Comparison of ENCODE assay signal across 1 cellular context in genomic region chr7:154794147-154794780, GRCh38.
TF ChIP-seq lines count a peak whose summit lies in the region.

No MANE protein-coding gene starts in this region.

TF ChIP-seq in K562, 482 proteins besides CTCF, POLR2A, EP300 and RAD21 (continued from another document):
- TF ChIP-seq, protein P1, sequence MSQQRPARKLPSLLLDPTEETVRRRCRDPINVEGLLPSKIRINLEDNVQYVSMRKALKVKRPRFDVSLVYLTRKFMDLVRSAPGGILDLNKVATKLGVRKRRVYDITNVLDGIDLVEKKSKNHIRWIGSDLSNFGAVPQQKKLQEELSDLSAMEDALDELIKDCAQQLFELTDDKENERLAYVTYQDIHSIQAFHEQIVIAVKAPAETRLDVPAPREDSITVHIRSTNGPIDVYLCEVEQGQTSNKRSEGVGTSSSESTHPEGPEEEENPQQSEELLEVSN (IDR thresholded peaks at IDR 0.05; ENCODE audit: borderline replicate concordance in 1 of 2, extremely low read depth in 1 of 2, insufficient read depth in 1 of 2, insufficient read length in 1 of 2, low read depth in 1 of 2, low read length in 1 of 2, poor library complexity in 1 of 2, severe bottlenecking in 1 of 2) = peak in 1 of 2 experiments; percentile 35
- TF ChIP-seq NFXL1 (CRISPR knock-in tag; IDR thresholded peaks at IDR 0.05) (no peak), THRAP3 (IDR thresholded peaks at IDR 0.05; ENCODE audit: borderline replicate concordance) (no peak), RBM34 (IDR thresholded peaks at IDR 0.05; ENCODE audit: borderline replicate concordance, insufficient read depth, low read length) (no peak), BACH1 (tag; IDR thresholded peaks at IDR 0.05) (no peak), SIN3A (IDR thresholded peaks at IDR 0.05; ENCODE audit: borderline replicate concordance in 2 of 2, control insufficient read depth in 1 of 2, low read depth in 2 of 2, low read length in 2 of 2) (no peak), STAT5A (IDR thresholded peaks at IDR 0.05; ENCODE audit: borderline replicate concordance, low read length) (no peak), TFAP4 (CRISPR knock-in tag; IDR thresholded peaks at IDR 0.05; ENCODE audit: borderline replicate concordance) (peak; percentile 78), XRCC5 (IDR thresholded peaks at IDR 0.05; ENCODE audit: low read depth, low read length) (no peak), ZNF740 (CRISPR knock-in tag; IDR thresholded peaks at IDR 0.05) (0 out of 2 replicates have a peak, but pooled peaks have one; percentile 46), ZNF740 (tag; IDR thresholded peaks at IDR 0.05) (no peak), DEAF1 (CRISPR knock-in tag; IDR thresholded peaks at IDR 0.05) (no peak), PHB2 (IDR thresholded peaks at IDR 0.05; ENCODE audit: low read depth) (no peak), ZFPM2 (CRISPR knock-in tag; IDR thresholded peaks at IDR 0.05) (no peak), RB1 (IDR thresholded peaks at IDR 0.05; ENCODE audit: low read depth) (0 out of 2 replicates have a peak, but pooled peaks have one; percentile 28), NFIC (IDR thresholded peaks at IDR 0.05) (no peak), ZNF668 (CRISPR knock-in tag; IDR thresholded peaks at IDR 0.05) (no peak), CTBP1 (IDR thresholded peaks at IDR 0.05; ENCODE audit: borderline replicate concordance) (no peak), SLC30A9 (CRISPR knock-in tag; IDR thresholded peaks at IDR 0.05) (no peak), ZNF239 (CRISPR knock-in tag; IDR thresholded peaks at IDR 0.05) (no peak), HES1 (IDR thresholded peaks at IDR 0.05; ENCODE audit: low read depth) (no peak), ZNF444 (CRISPR knock-in tag; IDR thresholded peaks at IDR 0.05) (no peak), ZNF175 (CRISPR knock-in tag; IDR thresholded peaks at IDR 0.05; ENCODE audit: low read depth) (no peak), ELF4 (CRISPR knock-in tag; IDR thresholded peaks at IDR 0.05) (no peak), ZNF253 (CRISPR knock-in tag; conservative IDR thresholded peaks at IDR 0.05) (no peak), HMG20A (CRISPR knock-in tag; conservative IDR thresholded peaks at IDR 0.05) (no peak), CREB3L1 (IDR thresholded peaks at IDR 0.05; ENCODE audit: borderline replicate concordance, low read depth) (no peak), DNMT1 (IDR thresholded peaks at IDR 0.05) (no peak), ZBTB1 (CRISPR knock-in tag; IDR thresholded peaks at IDR 0.05; ENCODE audit: borderline replicate concordance, low read depth) (no peak), MED1 (CRISPR knock-in tag; IDR thresholded peaks at IDR 0.05; ENCODE audit: borderline replicate concordance) (no peak), ZNF764 (CRISPR knock-in tag; IDR thresholded peaks at IDR 0.05; ENCODE audit: low read depth) (no peak), ZNF551 (CRISPR knock-in tag; IDR thresholded peaks at IDR 0.05) (no peak), TEAD1 (CRISPR knock-in tag; IDR thresholded peaks at IDR 0.05) (no peak), SMC3 (conservative IDR thresholded peaks at IDR 0.05; ENCODE audit: insufficient read depth, low read depth, low read length) (peak; percentile 69), POLR2AphosphoS2 (IDR thresholded peaks at IDR 0.05; ENCODE audit: low read length) (no peak), HDAC2 (IDR thresholded peaks at IDR 0.05) (no peak)
- TF ChIP-seq, protein P2, sequence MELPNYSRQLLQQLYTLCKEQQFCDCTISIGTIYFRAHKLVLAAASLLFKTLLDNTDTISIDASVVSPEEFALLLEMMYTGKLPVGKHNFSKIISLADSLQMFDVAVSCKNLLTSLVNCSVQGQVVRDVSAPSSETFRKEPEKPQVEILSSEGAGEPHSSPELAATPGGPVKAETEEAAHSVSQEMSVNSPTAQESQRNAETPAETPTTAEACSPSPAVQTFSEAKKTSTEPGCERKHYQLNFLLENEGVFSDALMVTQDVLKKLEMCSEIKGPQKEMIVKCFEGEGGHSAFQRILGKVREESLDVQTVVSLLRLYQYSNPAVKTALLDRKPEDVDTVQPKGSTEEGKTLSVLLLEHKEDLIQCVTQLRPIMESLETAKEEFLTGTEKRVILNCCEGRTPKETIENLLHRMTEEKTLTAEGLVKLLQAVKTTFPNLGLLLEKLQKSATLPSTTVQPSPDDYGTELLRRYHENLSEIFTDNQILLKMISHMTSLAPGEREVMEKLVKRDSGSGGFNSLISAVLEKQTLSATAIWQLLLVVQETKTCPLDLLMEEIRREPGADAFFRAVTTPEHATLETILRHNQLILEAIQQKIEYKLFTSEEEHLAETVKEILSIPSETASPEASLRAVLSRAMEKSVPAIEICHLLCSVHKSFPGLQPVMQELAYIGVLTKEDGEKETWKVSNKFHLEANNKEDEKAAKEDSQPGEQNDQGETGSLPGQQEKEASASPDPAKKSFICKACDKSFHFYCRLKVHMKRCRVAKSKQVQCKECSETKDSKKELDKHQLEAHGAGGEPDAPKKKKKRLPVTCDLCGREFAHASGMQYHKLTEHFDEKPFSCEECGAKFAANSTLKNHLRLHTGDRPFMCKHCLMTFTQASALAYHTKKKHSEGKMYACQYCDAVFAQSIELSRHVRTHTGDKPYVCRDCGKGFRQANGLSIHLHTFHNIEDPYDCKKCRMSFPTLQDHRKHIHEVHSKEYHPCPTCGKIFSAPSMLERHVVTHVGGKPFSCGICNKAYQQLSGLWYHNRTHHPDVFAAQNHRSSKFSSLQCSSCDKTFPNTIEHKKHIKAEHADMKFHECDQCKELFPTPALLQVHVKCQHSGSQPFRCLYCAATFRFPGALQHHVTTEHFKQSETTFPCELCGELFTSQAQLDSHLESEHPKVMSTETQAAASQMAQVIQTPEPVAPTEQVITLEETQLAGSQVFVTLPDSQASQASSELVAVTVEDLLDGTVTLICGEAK (IDR thresholded peaks at IDR 0.05) = no peak
- TF ChIP-seq, protein P2 (CRISPR knock-in tag; IDR thresholded peaks at IDR 0.05) = no peak
- TF ChIP-seq, protein P3, sequence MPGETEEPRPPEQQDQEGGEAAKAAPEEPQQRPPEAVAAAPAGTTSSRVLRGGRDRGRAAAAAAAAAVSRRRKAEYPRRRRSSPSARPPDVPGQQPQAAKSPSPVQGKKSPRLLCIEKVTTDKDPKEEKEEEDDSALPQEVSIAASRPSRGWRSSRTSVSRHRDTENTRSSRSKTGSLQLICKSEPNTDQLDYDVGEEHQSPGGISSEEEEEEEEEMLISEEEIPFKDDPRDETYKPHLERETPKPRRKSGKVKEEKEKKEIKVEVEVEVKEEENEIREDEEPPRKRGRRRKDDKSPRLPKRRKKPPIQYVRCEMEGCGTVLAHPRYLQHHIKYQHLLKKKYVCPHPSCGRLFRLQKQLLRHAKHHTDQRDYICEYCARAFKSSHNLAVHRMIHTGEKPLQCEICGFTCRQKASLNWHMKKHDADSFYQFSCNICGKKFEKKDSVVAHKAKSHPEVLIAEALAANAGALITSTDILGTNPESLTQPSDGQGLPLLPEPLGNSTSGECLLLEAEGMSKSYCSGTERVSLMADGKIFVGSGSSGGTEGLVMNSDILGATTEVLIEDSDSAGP (CRISPR knock-in tag; IDR thresholded peaks at IDR 0.05) = no peak
- TF ChIP-seq, protein P4, sequence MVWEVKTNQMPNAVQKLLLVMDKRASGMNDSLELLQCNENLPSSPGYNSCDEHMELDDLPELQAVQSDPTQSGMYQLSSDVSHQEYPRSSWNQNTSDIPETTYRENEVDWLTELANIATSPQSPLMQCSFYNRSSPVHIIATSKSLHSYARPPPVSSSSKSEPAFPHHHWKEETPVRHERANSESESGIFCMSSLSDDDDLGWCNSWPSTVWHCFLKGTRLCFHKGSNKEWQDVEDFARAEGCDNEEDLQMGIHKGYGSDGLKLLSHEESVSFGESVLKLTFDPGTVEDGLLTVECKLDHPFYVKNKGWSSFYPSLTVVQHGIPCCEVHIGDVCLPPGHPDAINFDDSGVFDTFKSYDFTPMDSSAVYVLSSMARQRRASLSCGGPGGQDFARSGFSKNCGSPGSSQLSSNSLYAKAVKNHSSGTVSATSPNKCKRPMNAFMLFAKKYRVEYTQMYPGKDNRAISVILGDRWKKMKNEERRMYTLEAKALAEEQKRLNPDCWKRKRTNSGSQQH (CRISPR knock-in tag; IDR thresholded peaks at IDR 0.05) = no peak
- TF ChIP-seq, protein P5, sequence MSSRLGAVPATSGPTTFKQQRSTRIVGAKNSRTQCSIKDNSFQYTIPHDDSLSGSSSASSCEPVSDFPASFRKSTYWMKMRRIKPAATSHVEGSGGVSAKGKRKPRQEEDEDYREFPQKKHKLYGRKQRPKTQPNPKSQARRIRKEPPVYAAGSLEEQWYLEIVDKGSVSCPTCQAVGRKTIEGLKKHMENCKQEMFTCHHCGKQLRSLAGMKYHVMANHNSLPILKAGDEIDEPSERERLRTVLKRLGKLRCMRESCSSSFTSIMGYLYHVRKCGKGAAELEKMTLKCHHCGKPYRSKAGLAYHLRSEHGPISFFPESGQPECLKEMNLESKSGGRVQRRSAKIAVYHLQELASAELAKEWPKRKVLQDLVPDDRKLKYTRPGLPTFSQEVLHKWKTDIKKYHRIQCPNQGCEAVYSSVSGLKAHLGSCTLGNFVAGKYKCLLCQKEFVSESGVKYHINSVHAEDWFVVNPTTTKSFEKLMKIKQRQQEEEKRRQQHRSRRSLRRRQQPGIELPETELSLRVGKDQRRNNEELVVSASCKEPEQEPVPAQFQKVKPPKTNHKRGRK (tag; IDR thresholded peaks at IDR 0.05) = no peak
TF ChIP-seq in K562: peak in this region for 14.
